In the genomic region with DNA sequence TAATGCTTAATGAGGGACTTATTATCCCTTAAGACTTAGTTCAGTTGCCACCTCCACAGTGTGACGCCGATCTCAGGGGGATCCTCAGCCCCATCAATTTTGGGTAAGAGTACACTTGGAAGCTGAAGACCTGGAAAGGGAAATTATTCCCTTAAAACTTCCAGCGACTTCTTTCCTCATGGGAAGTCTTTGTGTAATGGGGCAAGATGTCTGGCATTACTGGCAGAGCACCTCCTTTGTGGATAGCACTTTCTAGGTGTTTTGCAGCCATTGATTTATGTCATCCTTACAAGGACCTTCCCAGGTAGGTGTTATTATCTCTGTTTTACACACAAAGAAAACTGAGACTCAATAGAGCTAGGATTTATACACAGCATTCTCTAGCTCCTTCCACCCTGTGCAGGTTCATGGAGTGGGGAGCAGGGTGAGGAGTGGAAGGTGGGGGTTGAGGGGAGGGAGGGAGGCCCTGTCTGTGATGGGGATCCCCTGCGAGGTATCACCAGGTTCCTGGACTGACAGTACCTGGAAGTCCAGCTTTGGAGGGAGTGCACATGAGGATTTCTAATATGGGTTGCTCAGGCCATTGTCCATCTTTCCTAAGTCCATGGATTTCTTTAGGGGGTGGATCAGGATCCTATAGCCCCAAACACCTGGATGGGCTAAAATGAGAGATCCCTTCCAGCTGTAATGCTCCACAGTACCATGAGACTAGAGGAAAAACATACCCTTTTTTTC, we compare ENCODE assay signal across 1 cellular context.
TF ChIP-seq lines count a peak whose summit lies in the region.

No MANE protein-coding gene starts in this region.

TF ChIP-seq in GM23338, 12 proteins besides CTCF, POLR2A, EP300 and RAD21 (continued from another document):
- TF ChIP-seq, protein P1, sequence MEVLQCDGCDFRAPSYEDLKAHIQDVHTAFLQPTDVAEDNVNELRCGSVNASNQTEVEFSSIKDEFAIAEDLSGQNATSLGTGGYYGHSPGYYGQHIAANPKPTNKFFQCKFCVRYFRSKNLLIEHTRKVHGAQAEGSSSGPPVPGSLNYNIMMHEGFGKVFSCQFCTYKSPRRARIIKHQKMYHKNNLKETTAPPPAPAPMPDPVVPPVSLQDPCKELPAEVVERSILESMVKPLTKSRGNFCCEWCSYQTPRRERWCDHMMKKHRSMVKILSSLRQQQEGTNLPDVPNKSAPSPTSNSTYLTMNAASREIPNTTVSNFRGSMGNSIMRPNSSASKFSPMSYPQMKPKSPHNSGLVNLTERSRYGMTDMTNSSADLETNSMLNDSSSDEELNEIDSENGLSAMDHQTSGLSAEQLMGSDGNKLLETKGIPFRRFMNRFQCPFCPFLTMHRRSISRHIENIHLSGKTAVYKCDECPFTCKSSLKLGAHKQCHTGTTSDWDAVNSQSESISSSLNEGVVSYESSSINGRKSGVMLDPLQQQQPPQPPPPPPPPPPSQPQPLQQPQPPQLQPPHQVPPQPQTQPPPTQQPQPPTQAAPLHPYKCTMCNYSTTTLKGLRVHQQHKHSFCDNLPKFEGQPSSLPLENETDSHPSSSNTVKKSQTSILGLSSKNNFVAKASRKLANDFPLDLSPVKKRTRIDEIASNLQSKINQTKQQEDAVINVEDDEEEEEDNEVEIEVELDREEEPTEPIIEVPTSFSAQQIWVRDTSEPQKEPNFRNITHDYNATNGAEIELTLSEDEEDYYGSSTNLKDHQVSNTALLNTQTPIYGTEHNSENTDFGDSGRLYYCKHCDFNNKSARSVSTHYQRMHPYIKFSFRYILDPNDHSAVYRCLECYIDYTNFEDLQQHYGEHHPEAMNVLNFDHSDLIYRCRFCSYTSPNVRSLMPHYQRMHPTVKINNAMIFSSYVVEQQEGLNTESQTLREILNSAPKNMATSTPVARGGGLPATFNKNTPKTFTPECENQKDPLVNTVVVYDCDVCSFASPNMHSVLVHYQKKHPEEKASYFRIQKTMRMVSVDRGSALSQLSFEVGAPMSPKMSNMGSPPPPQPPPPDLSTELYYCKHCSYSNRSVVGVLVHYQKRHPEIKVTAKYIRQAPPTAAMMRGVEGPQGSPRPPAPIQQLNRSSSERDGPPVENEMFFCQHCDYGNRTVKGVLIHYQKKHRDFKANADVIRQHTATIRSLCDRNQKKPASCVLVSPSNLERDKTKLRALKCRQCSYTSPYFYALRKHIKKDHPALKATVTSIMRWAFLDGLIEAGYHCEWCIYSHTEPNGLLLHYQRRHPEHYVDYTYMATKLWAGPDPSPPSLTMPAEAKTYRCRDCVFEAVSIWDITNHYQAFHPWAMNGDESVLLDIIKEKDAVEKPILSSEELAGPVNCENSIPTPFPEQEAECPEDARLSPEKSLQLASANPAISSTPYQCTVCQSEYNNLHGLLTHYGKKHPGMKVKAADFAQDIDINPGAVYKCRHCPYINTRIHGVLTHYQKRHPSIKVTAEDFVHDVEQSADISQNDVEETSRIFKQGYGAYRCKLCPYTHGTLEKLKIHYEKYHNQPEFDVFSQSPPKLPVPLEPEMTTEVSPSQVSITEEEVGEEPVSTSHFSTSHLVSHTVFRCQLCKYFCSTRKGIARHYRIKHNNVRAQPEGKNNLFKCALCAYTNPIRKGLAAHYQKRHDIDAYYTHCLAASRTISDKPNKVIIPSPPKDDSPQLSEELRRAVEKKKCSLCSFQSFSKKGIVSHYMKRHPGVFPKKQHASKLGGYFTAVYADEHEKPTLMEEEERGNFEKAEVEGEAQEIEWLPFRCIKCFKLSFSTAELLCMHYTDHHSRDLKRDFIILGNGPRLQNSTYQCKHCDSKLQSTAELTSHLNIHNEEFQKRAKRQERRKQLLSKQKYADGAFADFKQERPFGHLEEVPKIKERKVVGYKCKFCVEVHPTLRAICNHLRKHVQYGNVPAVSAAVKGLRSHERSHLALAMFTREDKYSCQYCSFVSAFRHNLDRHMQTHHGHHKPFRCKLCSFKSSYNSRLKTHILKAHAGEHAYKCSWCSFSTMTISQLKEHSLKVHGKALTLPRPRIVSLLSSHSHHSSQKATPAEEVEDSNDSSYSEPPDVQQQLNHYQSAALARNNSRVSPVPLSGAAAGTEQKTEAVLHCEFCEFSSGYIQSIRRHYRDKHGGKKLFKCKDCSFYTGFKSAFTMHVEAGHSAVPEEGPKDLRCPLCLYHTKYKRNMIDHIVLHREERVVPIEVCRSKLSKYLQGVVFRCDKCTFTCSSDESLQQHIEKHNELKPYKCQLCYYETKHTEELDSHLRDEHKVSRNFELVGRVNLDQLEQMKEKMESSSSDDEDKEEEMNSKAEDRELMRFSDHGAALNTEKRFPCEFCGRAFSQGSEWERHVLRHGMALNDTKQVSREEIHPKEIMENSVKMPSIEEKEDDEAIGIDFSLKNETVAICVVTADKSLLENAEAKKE (CRISPR knock-in tag; IDR thresholded peaks at IDR 0.05): no peak
